In the genomic region with DNA sequence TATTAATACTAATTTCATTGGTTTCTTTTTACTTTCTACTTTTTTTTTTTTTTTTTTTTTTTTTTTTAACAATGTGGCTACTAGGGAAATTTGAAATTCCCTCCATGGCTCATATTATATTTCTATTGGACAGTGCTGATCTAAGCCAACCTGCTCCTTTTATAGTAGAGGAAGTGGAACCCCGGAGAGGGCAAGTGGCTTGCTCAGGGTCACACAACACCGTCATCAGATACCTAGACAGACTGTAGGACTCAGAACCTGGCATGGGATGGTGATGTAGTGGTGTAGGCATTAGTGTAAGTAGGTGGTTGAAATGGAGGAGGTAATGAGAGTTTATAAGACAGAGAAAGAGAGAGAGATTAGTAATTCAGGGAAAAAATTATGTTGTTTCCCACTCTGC, we compare ENCODE assay signal across 13 cellular contexts. TPM values are rescaled to one million over a fixed set of nuclear protein-coding genes. Genes with fewer than 3 reads are reported as not detected.
A peak's percentile ranks its signal among the peaks of the same experiment; 100 is the strongest.
DNase-seq lines count a peak whose midpoint lies in the region; TF ChIP-seq lines count a peak whose summit lies in the region.
"Had no signal": no experiment of that assay in that cellular context is flagged by ENCODE, and none has a peak within 500 bp of the region (broad histone marks: within the 10 kb centered on the region; RNA-seq: fewer than 3 reads in every experiment).

No MANE protein-coding gene starts in this region.

- H3K23ac ChIP-seq in mesenchymal stem cell (ENCODE audit: low read length in 2 of 2) = no peak overlapping the region

- no peak overlapping the region for H2BK5ac ChIP-seq in mesenchymal stem cell (ENCODE audit: low read depth, low read length, poor library complexity, severe bottlenecking)

- peak overlapping the region; percentile 9 for H3K9ac ChIP-seq in mesenchymal stem cell (ENCODE audit: low read length)

- peaks cover 6% of the 10 kb centered on the region for H3K9me3 Mint-ChIP-seq in chondrocyte (ENCODE audit: low read depth)

- no peak overlapping the region for H3K4me3 ChIP-seq in mesenchymal stem cell (ENCODE audit: insufficient read depth in 1 of 2, low read depth in 1 of 2, low read length in 2 of 2)
- H3K4me3 ChIP-seq in effector memory CD4-positive, alpha-beta T cell (ENCODE audit: insufficient read depth, low read depth, low read length, poor library complexity, severe bottlenecking) = no peak overlapping the region

- H3K27me3 Mint-ChIP-seq in chondrocyte (ENCODE audit: low read depth) = no peaks in the 10 kb centered on the region
- H3K27me3 Mint-ChIP-seq: brain; CD4-positive, alpha-beta memory T cell had no signal

- H2AK5ac ChIP-seq in mesenchymal stem cell (ENCODE audit: low read length, severe bottlenecking) = no peak overlapping the region

- 92% methylated on average over 2 of the region's 2 CpGs for WGBS in mesenchymal stem cell

- H3K18ac ChIP-seq in mesenchymal stem cell (ENCODE audit: low read depth in 1 of 2, low read length in 2 of 2) = no peak overlapping the region

- H2BK120ac ChIP-seq in mesenchymal stem cell (ENCODE audit: low read depth, low read length) = no peak overlapping the region

- H3K14ac ChIP-seq in mesenchymal stem cell (ENCODE audit: low read length in 2 of 2) = no peak overlapping the region

- H3K36me3 ChIP-seq in mesenchymal stem cell (ENCODE audit: control insufficient read depth in 1 of 2, insufficient read depth in 2 of 2, low read depth in 1 of 2, low read length in 2 of 2) = peaks cover 6 to 19% of the 10 kb centered on the region in 2 experiments
- no peaks in the 10 kb centered on the region for H3K36me3 ChIP-seq in effector memory CD4-positive, alpha-beta T cell (ENCODE audit: control insufficient read depth, insufficient read depth, low read length)
- H3K36me3 ChIP-seq: Peyer's patch had no signal

- H4K91ac ChIP-seq in mesenchymal stem cell (ENCODE audit: low read length) = no peak overlapping the region

- H3K27ac Mint-ChIP-seq in chondrocyte (ENCODE audit: unreplicated experiment) = peak overlapping the region; percentile 18

- no peak overlapping the region for H3K4me2 ChIP-seq in mesenchymal stem cell (ENCODE audit: low read length, poor library complexity, severe bottlenecking)

- H2BK12ac ChIP-seq in mesenchymal stem cell (ENCODE audit: low read length in 2 of 2) = no peak overlapping the region

- no peak overlapping the region for H2AFZ ChIP-seq in mesenchymal stem cell (ENCODE audit: low read depth, low read length)

- H3K79me1 ChIP-seq in mesenchymal stem cell (replicated peaks; ENCODE audit: low read length, poor library complexity, severe bottlenecking) = peaks cover 32% of the 10 kb centered on the region

- no peak overlapping the region for H3K4me3 Mint-ChIP-seq in chondrocyte (ENCODE audit: unreplicated experiment)

- H3K4ac ChIP-seq in mesenchymal stem cell (ENCODE audit: low read depth in 1 of 2, low read length in 2 of 2) = no peak overlapping the region

- H3K4me1 Mint-ChIP-seq in chondrocyte (ENCODE audit: low read depth) = peaks cover 52% of the 10 kb centered on the region

- peaks cover 8% of the 10 kb centered on the region for H3K36me3 Mint-ChIP-seq in chondrocyte (ENCODE audit: low read depth)
- H3K36me3 Mint-ChIP-seq: CD4-positive, alpha-beta memory T cell had no signal

- H4K8ac ChIP-seq in mesenchymal stem cell (ENCODE audit: low read length) = no peak overlapping the region

- H2BK15ac ChIP-seq in mesenchymal stem cell (ENCODE audit: low read depth, poor library complexity, severe bottlenecking) = no peak overlapping the region

- H3K27ac ChIP-seq in mesenchymal stem cell (ENCODE audit: low read length, poor library complexity, severe bottlenecking) = no peak overlapping the region
- no peak overlapping the region for H3K27ac ChIP-seq in effector memory CD4-positive, alpha-beta T cell (ENCODE audit: insufficient read depth, low read length, poor library complexity, severe bottlenecking)

- TF ChIP-seq CTCF in chondrocyte (IDR thresholded peaks at IDR 0.05) = no peak

- peaks cover 6% of the 10 kb centered on the region for H3K4me1 ChIP-seq in mesenchymal stem cell (ENCODE audit: control insufficient read depth, insufficient read depth, low read depth, low read length)
- no peaks in the 10 kb centered on the region for H3K4me1 ChIP-seq in effector memory CD4-positive, alpha-beta T cell (ENCODE audit: control insufficient read depth, insufficient read depth, low read length, poor library complexity, severe bottlenecking)

- H3K27me3 ChIP-seq in mesenchymal stem cell (ENCODE audit: control insufficient read depth in 1 of 2, insufficient read depth in 1 of 2, low read length in 2 of 2) = no peaks in the 10 kb centered on the region
- no peaks in the 10 kb centered on the region for H3K27me3 ChIP-seq in effector memory CD4-positive, alpha-beta T cell (replicated peaks; ENCODE audit: control insufficient read depth, insufficient read depth, low read length, poor library complexity, severe bottlenecking)
- H3K27me3 ChIP-seq: Peyer's patch had no signal

- DNase-seq in AG08396 (ENCODE audit: low spot score) = peak; percentile 36
- DNase-seq in HCEC 1CT = peak; percentile 42
- DNase-seq in chondrocyte (ENCODE audit: low spot score) = no peak
- peak; percentile 29 for DNase-seq in mesenchymal stem cell
- no peak for DNase-seq in C1 segment of cervical spinal cord (lab: John Stamatoyannopoulos, UW)
- no peak for DNase-seq in effector memory CD4-positive, alpha-beta T cell
- DNase-seq in SK-N-DZ (ENCODE audit: low spot score) = no peak
- DNase-seq in HuH-7.5 (ENCODE audit: low spot score) = no peak
- DNase-seq: activated T-cell treated with anti-CD3 and anti-CD28 coated beads, Interleukin-2, amount 50 U/mL, for 4 hours; CD4-positive, alpha-beta memory T cell; NCI-H2081; Peyer's patch had no signal

- H3K9me3 ChIP-seq in mesenchymal stem cell (ENCODE audit: control insufficient read depth, low read length) = peaks cover 4% of the 10 kb centered on the region
- H3K9me3 ChIP-seq in effector memory CD4-positive, alpha-beta T cell (ENCODE audit: control insufficient read depth, low read length) = no peaks in the 10 kb centered on the region
- H3K9me3 ChIP-seq: Peyer's patch had no signal

RNA-seq across cellular contexts. Expression of a gene that starts 10.8 kb away (rescaled TPM):
- total RNA-seq in chondrocyte = 25.5 to 35.5 TPM (median 27.3 TPM) in 3 replicates
- 19.0 TPM for polyA plus RNA-seq in mesenchymal stem cell (2013, experiment 1 of 2)
- 18.9 TPM for polyA plus RNA-seq in mesenchymal stem cell (2013, experiment 2 of 2)
- 1.5 and 1.6 TPM in 2 replicates for polyA plus RNA-seq in SK-N-DZ (2014; cell fraction: cytosol; rRNA removed)
- polyA plus RNA-seq in SK-N-DZ (2014; cell fraction: nucleus; rRNA removed) = 1.1 and 4.9 TPM in 2 replicates

Comparison
In these comparisons a context has a peak if more than half of its experiments do, and no peak if none do; other contexts are left out.
1. DNase-seq: peak in AG08396 (single experiment), HCEC 1CT (single experiment) and mesenchymal stem cell (single experiment); none in chondrocyte (single experiment), C1 segment of cervical spinal cord (0 of 14), effector memory CD4-positive, alpha-beta T cell (0 of 3), SK-N-DZ (single experiment) and HuH-7.5 (single experiment).